1 cellular context compared by ENCODE assay signal in the genomic region with DNA sequence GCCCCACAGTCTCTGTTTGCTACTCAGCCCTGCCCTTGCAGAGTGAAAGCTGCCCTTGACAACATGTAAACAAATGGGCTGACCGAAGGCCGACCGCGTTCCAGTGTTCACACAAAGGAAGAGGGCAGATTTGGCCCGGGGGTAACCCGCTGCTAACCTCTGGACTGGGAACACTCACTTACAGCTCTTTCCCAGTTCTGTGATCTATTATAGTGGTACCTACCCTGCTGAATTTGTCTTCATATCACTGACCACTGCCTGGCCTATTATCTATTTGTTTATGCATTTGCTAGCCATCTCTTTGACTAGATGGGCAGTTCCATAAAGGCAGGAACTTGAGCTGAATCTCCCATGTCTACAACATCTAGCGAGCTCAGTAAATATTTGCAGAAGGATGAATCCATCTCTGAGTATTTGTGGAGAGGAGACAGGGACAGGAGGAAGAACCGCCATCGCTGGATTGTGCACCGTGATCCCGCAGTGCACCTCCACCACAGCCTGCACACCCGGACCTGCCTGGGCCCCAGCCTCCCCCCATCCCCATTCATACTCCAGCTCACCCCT.
TF ChIP-seq lines count a peak whose summit lies in the region.

No MANE protein-coding gene starts in this region.

TF ChIP-seq in HepG2, 621 proteins besides CTCF, POLR2A, EP300 and RAD21 (continued from another document and continues in another):
- TF ChIP-seq, protein P1, sequence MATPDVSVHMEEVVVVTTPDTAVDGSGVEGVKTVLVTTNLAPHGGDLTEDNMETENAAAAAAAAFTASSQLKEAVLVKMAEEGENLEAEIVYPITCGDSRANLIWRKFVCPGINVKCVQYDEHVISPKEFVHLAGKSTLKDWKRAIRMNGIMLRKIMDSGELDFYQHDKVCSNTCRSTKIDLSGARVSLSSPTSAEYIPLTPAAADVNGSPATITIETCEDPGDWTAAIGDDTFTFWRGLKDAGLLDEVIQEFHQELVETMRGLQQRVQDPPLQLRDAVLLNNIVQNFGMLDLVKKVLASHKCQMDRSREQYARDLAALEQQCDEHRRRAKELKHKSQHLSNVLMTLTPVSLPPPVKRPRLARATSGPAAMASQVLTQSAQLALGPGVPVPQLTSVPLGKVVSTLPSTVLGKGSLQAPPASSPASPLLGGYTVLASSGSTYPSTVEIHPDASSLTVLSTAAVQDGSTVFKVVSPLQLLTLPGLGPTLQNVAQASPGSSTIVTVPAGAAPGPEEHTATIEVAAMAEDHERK (CRISPR knock-in tag; IDR thresholded peaks at IDR 0.05; ENCODE audit: low read depth) = no peak
- TF ChIP-seq RAD51 (IDR thresholded peaks at IDR 0.05; ENCODE audit: borderline replicate concordance) (no peak), ZNF224 (CRISPR knock-in tag; IDR thresholded peaks at IDR 0.05) (no peak), THAP11 (CRISPR knock-in tag; IDR thresholded peaks at IDR 0.05) (peak; percentile 42), KDM3A (CRISPR knock-in tag; IDR thresholded peaks at IDR 0.05; ENCODE audit: low read depth) (no peak), SNAPC2 (CRISPR knock-in tag; IDR thresholded peaks at IDR 0.05) (peak; percentile 67; the same call in 1 of the 2 replicates), GZF1 (CRISPR knock-in tag; IDR thresholded peaks at IDR 0.05) (no peak), ZC3H13 (CRISPR knock-in tag; IDR thresholded peaks at IDR 0.05) (peak; percentile 54; the same call in 1 of the 2 replicates), CREBL2 (CRISPR knock-in tag; IDR thresholded peaks at IDR 0.05; ENCODE audit: borderline replicate concordance) (no peak), ZNF331 (CRISPR knock-in tag; IDR thresholded peaks at IDR 0.05) (no peak; the same call in 1 of the 2 replicates), TARDBP (CRISPR knock-in tag; IDR thresholded peaks at IDR 0.05) (peak; percentile 84; the same call in 1 of the 2 replicates), ZNF20 (CRISPR knock-in tag; IDR thresholded peaks at IDR 0.05) (no peak), ZNF329 (CRISPR knock-in tag; IDR thresholded peaks at IDR 0.05; ENCODE audit: low read depth) (no peak), SATB2 (CRISPR knock-in tag; IDR thresholded peaks at IDR 0.05) (no peak), ZBTB39 (CRISPR knock-in tag; IDR thresholded peaks at IDR 0.05) (no peak), KDM4B (CRISPR knock-in tag; IDR thresholded peaks at IDR 0.05) (no peak), ZNF496 (CRISPR knock-in tag; IDR thresholded peaks at IDR 0.05; ENCODE audit: insufficient replicate concordance) (no peak), ZNF260 (CRISPR knock-in tag; IDR thresholded peaks at IDR 0.05; ENCODE audit: borderline replicate concordance, low read depth) (no peak), SKI (IDR thresholded peaks at IDR 0.05; ENCODE audit: partially characterized antibody) (peak; percentile 7), SMC3 (IDR thresholded peaks at IDR 0.05; ENCODE audit: low read length) (peak; percentile 6; the same call in 1 of the 2 replicates), RORA (CRISPR knock-in tag; IDR thresholded peaks at IDR 0.05) (no peak), SETDB1 (CRISPR knock-in tag; IDR thresholded peaks at IDR 0.05; ENCODE audit: borderline replicate concordance) (no peak), ZNF10 (CRISPR knock-in tag; IDR thresholded peaks at IDR 0.05; ENCODE audit: borderline replicate concordance, low read depth) (no peak), MAZ (IDR thresholded peaks at IDR 0.05; ENCODE audit: borderline replicate concordance, low read depth, low read length) (no peak), MAZ (CRISPR knock-in tag; IDR thresholded peaks at IDR 0.05; ENCODE audit: low read depth) (no peak), HNRNPL (IDR thresholded peaks at IDR 0.05; ENCODE audit: low read depth, low read length) (no peak), BHLHE40 (IDR thresholded peaks at IDR 0.05; ENCODE audit: low read length) (no peak), ADNP (CRISPR knock-in tag; IDR thresholded peaks at IDR 0.05) (no peak), BCL6 (CRISPR knock-in tag; IDR thresholded peaks at IDR 0.05) (peak; percentile 11; the same call in 1 of the 2 replicates), ZNF318 (CRISPR knock-in tag; IDR thresholded peaks at IDR 0.05) (no peak), HOXA9 (CRISPR knock-in tag; IDR thresholded peaks at IDR 0.05; ENCODE audit: borderline replicate concordance) (no peak), ZNF414 (CRISPR knock-in tag; IDR thresholded peaks at IDR 0.05) (no peak), ZBTB42 (CRISPR knock-in tag; IDR thresholded peaks at IDR 0.05) (no peak), TBL1XR1 (IDR thresholded peaks at IDR 0.05; ENCODE audit: borderline replicate concordance, low read length, partially characterized antibody) (no peak), ZSCAN29 (CRISPR knock-in tag; conservative IDR thresholded peaks at IDR 0.05) (no peak), JARID2 (CRISPR knock-in tag; IDR thresholded peaks at IDR 0.05; ENCODE audit: insufficient replicate concordance) (no peak), ZNF644 (CRISPR knock-in tag; IDR thresholded peaks at IDR 0.05; ENCODE audit: low read depth) (no peak), CENPX (CRISPR knock-in tag; IDR thresholded peaks at IDR 0.05) (no peak), ZNF766 (CRISPR knock-in tag; IDR thresholded peaks at IDR 0.05; ENCODE audit: borderline replicate concordance) (no peak), PHF21A (CRISPR knock-in tag; IDR thresholded peaks at IDR 0.05) (peak; percentile 89), XBP1 (CRISPR knock-in tag; IDR thresholded peaks at IDR 0.05) (no peak), HMG20A (CRISPR knock-in tag; IDR thresholded peaks at IDR 0.05; ENCODE audit: borderline replicate concordance) (no peak; the same call in 1 of the 2 replicates), CCDC6 (CRISPR knock-in tag; IDR thresholded peaks at IDR 0.05) (peak; percentile 44; the same call in 1 of the 2 replicates), TRIM24 (CRISPR knock-in tag; IDR thresholded peaks at IDR 0.05) (no peak)
- TF ChIP-seq, protein P2, sequence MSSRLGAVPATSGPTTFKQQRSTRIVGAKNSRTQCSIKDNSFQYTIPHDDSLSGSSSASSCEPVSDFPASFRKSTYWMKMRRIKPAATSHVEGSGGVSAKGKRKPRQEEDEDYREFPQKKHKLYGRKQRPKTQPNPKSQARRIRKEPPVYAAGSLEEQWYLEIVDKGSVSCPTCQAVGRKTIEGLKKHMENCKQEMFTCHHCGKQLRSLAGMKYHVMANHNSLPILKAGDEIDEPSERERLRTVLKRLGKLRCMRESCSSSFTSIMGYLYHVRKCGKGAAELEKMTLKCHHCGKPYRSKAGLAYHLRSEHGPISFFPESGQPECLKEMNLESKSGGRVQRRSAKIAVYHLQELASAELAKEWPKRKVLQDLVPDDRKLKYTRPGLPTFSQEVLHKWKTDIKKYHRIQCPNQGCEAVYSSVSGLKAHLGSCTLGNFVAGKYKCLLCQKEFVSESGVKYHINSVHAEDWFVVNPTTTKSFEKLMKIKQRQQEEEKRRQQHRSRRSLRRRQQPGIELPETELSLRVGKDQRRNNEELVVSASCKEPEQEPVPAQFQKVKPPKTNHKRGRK (CRISPR knock-in tag; IDR thresholded peaks at IDR 0.05) = no peak
- TF ChIP-seq, protein P3, sequence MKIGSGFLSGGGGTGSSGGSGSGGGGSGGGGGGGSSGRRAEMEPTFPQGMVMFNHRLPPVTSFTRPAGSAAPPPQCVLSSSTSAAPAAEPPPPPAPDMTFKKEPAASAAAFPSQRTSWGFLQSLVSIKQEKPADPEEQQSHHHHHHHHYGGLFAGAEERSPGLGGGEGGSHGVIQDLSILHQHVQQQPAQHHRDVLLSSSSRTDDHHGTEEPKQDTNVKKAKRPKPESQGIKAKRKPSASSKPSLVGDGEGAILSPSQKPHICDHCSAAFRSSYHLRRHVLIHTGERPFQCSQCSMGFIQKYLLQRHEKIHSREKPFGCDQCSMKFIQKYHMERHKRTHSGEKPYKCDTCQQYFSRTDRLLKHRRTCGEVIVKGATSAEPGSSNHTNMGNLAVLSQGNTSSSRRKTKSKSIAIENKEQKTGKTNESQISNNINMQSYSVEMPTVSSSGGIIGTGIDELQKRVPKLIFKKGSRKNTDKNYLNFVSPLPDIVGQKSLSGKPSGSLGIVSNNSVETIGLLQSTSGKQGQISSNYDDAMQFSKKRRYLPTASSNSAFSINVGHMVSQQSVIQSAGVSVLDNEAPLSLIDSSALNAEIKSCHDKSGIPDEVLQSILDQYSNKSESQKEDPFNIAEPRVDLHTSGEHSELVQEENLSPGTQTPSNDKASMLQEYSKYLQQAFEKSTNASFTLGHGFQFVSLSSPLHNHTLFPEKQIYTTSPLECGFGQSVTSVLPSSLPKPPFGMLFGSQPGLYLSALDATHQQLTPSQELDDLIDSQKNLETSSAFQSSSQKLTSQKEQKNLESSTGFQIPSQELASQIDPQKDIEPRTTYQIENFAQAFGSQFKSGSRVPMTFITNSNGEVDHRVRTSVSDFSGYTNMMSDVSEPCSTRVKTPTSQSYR (CRISPR knock-in tag; IDR thresholded peaks at IDR 0.05; ENCODE audit: borderline replicate concordance) = no peak
- TF ChIP-seq, protein P4, sequence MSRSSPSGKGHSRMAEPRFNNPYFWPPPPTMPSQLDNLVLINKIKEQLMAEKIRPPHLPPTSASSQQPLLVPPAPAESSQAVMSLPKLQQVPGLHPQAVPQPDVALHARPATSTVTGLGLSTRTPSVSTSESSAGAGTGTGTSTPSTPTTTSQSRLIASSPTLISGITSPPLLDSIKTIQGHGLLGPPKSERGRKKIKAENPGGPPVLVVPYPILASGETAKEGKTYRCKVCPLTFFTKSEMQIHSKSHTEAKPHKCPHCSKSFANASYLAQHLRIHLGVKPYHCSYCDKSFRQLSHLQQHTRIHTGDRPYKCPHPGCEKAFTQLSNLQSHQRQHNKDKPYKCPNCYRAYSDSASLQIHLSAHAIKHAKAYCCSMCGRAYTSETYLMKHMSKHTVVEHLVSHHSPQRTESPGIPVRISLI (CRISPR knock-in tag; IDR thresholded peaks at IDR 0.05; ENCODE audit: borderline replicate concordance) = peak; percentile 3; the same call in 1 of the 2 replicates
